In the genomic region with DNA sequence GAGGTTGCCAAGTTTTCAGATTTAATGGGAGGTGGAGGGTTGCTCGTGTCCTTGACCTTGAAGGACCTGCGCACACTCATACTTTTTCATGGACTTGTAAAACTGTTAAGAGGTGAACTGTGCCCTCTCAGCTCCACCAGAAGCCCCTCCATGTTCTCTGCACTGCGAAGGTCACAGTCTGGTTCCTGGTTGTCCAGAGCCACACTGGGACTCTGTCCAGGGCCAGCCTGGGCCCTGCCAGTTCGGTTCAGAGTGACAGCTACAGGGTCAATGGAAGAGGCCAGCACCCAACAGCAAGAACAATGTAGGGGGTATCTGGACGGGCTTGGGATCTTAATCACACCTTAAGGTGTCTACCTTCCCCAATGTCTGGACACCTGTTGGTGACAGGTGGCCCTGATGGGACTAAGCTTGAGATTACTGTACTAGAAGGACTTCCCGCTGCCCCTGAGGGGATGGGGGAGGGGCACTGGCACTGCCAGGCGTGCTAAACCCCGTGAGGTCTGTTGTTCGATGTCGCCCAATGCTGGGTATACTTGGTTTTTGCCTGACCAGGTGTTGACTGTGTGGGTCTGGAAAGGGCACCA, we compare ENCODE assay signal across 8 cellular contexts. TPM values are rescaled to one million over a fixed set of nuclear protein-coding genes. Genes with fewer than 3 reads are reported as not detected.
DNase-seq lines count a peak whose midpoint lies in the region; ATAC-seq and TF ChIP-seq lines count a peak whose summit lies in the region.

No MANE protein-coding gene starts in this region.

- ATAC-seq in left ventricle myocardium superior: peak; percentile 18
- ATAC-seq in GM21526 (IDR thresholded peaks at IDR 0.05; ENCODE audit: low FRiP score, unreplicated experiment): no peak

- peaks cover 47% of the 10 kb centered on the region for H3K4me1 Mint-ChIP-seq in activated T-helper 1 cell treated with anti-CD3 and anti-CD28 coated beads, Interleukin-12 subunit alpha, Interleukin-12 subunit beta, Interleukin-2, Interleukin-4 antibody, amounts not matched to agents 30 ng/mL and 10 ng/mL and 1 ng/mL, durations not matched to agents 14 hours and 24 hours and 36 hours (ENCODE audit: low read depth)

- H3K27me3 ChIP-seq in rectal smooth muscle tissue (ENCODE audit: control insufficient read depth, insufficient read depth, low read length) (no peaks in the 10 kb centered on the region), BE2C (no peaks in the 10 kb centered on the region)

- peak overlapping the region; percentile 38 for H3K9ac ChIP-seq in rectal smooth muscle tissue (ENCODE audit: low read length)

- H3K36me3 ChIP-seq in rectal smooth muscle tissue (ENCODE audit: control insufficient read depth, insufficient read depth, low read length) (no peaks in the 10 kb centered on the region), BE2C (no peaks in the 10 kb centered on the region)

- no peak for DNase-seq in GM12864 (ENCODE audit: low read depth)
- DNase-seq in activated T-helper 1 cell treated with anti-CD3 and anti-CD28 coated beads, Interleukin-12 subunit alpha, Interleukin-12 subunit beta, Interleukin-2, Interleukin-4 antibody, amounts not matched to agents 30 ng/mL and 10 ng/mL and 1 ng/mL, durations not matched to agents 14 hours and 24 hours and 36 hours (ENCODE audit: low spot score): no peak
- no peak for DNase-seq in left ventricle myocardium superior
- no peak for DNase-seq in MV-4-11 (lab: John Stamatoyannopoulos, UW)
- DNase-seq in BE2C: no peak
- DNase-seq in amniotic stem cell (lab: John Stamatoyannopoulos, UW): no peak

- no peaks in the 10 kb centered on the region for H3K36me3 Mint-ChIP-seq in activated T-helper 1 cell treated with anti-CD3 and anti-CD28 coated beads, Interleukin-12 subunit alpha, Interleukin-12 subunit beta, Interleukin-2, Interleukin-4 antibody, amounts not matched to agents 30 ng/mL and 10 ng/mL and 1 ng/mL, durations not matched to agents 14 hours and 24 hours and 36 hours (ENCODE audit: low read depth)

- H3K4me1 ChIP-seq in rectal smooth muscle tissue (ENCODE audit: control insufficient read depth, insufficient read depth, low read length) (peaks cover 26% of the 10 kb centered on the region), BE2C (peaks cover 8% of the 10 kb centered on the region)

- H3K9me3 ChIP-seq in BE2C: no peaks in the 10 kb centered on the region

- H3K9me3 Mint-ChIP-seq in activated T-helper 1 cell treated with anti-CD3 and anti-CD28 coated beads, Interleukin-12 subunit alpha, Interleukin-12 subunit beta, Interleukin-2, Interleukin-4 antibody, amounts not matched to agents 30 ng/mL and 10 ng/mL and 1 ng/mL, durations not matched to agents 14 hours and 24 hours and 36 hours: peaks cover 5% of the 10 kb centered on the region

- H3K4me3 Mint-ChIP-seq in activated T-helper 1 cell treated with anti-CD3 and anti-CD28 coated beads, Interleukin-12 subunit alpha, Interleukin-12 subunit beta, Interleukin-2, Interleukin-4 antibody, amounts not matched to agents 30 ng/mL and 10 ng/mL and 1 ng/mL, durations not matched to agents 14 hours and 24 hours and 36 hours: peak overlapping the region; percentile 79

- peaks cover 5% of the 10 kb centered on the region for H3K27me3 Mint-ChIP-seq in activated T-helper 1 cell treated with anti-CD3 and anti-CD28 coated beads, Interleukin-12 subunit alpha, Interleukin-12 subunit beta, Interleukin-2, Interleukin-4 antibody, amounts not matched to agents 30 ng/mL and 10 ng/mL and 1 ng/mL, durations not matched to agents 14 hours and 24 hours and 36 hours (ENCODE audit: insufficient read depth)

- peak overlapping the region; percentile 93 for H3K27ac ChIP-seq in rectal smooth muscle tissue (ENCODE audit: low read depth, low read length)

- intact Hi-C loops in activated T-helper 1 cell treated with anti-CD3 and anti-CD28 coated beads, Interleukin-12 subunit alpha, Interleukin-12 subunit beta, Interleukin-2, Interleukin-4 antibody, amounts not matched to agents 30 ng/mL and 10 ng/mL and 1 ng/mL, durations not matched to agents 14 hours and 24 hours and 36 hours (cut with micrococcal nuclease): loop anchor here (1.0 to 10.0 kb wide), 5 partner anchors 229 to 1207 kb away; partner anchors contain the start of gene U2SURP
- intact Hi-C loops in left ventricle myocardium superior (cut with micrococcal nuclease): no loop called here

- peak overlapping the region; percentile 13; the same call in 1 of the 2 replicates for H3K4me3 ChIP-seq in GM12864 (ENCODE audit: low read depth, low read length)
- peak overlapping the region; percentile 55 for H3K4me3 ChIP-seq in rectal smooth muscle tissue (ENCODE audit: low read length)
- H3K4me3 ChIP-seq in BE2C (ENCODE audit: low read depth, low read length): no peak overlapping the region

- TF ChIP-seq CTCF in GM12864 (IDR thresholded peaks at IDR 0.05; ENCODE audit: low read depth, low read length, missing control alignments) (no peak), BE2C (IDR thresholded peaks at IDR 0.05; ENCODE audit: low read depth, low read length) (no peak)

- H3K27ac Mint-ChIP-seq in activated T-helper 1 cell treated with anti-CD3 and anti-CD28 coated beads, Interleukin-12 subunit alpha, Interleukin-12 subunit beta, Interleukin-2, Interleukin-4 antibody, amounts not matched to agents 30 ng/mL and 10 ng/mL and 1 ng/mL, durations not matched to agents 14 hours and 24 hours and 36 hours: peak overlapping the region; percentile 99

RNA-seq across cellular contexts. Expression of gene GRK7, which starts 34.7 kb away (rescaled TPM):
- total RNA-seq in activated T-helper 1 cell treated with anti-CD3 and anti-CD28 coated beads, Interleukin-12 subunit alpha, Interleukin-12 subunit beta, Interleukin-2, Interleukin-4 antibody, amounts not matched to agents 30 ng/mL and 10 ng/mL and 1 ng/mL, durations not matched to agents 14 hours and 24 hours and 36 hours: not detected in 2 replicates
- not detected for total RNA-seq in left ventricle myocardium superior
- not detected for polyA plus RNA-seq in BE2C (2012; ENCODE audit: insufficient read depth, insufficient read length, low read depth)

RNA-seq across cellular contexts. Expression of gene RNF7, which starts 59.8 kb away (rescaled TPM):
- 70.5 and 70.9 TPM in 2 replicates for total RNA-seq in activated T-helper 1 cell treated with anti-CD3 and anti-CD28 coated beads, Interleukin-12 subunit alpha, Interleukin-12 subunit beta, Interleukin-2, Interleukin-4 antibody, amounts not matched to agents 30 ng/mL and 10 ng/mL and 1 ng/mL, durations not matched to agents 14 hours and 24 hours and 36 hours
- 85.0 TPM for total RNA-seq in left ventricle myocardium superior
- 258 TPM for polyA plus RNA-seq in BE2C (2012; ENCODE audit: insufficient read depth, insufficient read length, low read depth)
